ENCODE assay signal across 14 cellular contexts in the genomic region with DNA sequence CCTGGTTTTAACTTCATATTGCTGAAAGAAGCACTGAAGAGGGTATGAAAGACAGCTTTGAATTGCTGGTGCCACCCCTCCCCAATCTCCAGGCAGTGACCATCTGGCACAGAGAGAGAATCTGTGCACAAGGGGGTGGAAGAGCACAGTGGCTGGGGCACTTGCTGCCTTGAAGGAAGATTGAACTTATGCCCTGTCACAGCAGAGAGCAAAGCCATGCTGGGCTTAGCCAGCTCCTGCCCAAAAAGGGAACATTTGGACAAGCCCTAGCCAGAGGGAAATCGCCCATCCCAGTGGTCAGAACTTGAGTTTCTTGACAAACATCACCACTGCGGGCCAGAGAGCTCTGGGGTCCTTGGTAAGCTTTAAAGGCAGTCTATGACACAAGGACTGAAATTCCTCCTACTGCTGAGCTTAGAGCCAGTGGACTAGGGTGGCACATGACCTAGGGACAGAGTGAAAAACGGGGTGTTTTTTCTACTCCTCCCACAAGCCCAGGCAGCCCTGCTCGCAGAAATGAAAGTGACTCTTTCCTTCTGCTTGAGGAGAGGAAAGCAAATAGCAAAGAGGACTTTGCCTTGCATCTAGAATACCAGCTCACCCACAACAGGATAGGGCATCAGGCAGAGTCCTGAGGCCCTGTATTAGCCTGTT.
"Had no signal": no experiment of that assay in that cellular context is flagged by ENCODE, and none has a peak within 500 bp of the region (broad histone marks: within the 10 kb centered on the region; RNA-seq: fewer than 3 reads in every experiment).

No MANE protein-coding gene starts in this region.

- H3K36me3 ChIP-seq: esophagus muscularis mucosa, transverse colon had no signal

- H3K27me3 ChIP-seq: esophagus muscularis mucosa, transverse colon had no signal

- H3K4me1 ChIP-seq: transverse colon had no signal

- DNase-seq: activated CD4-positive, alpha-beta memory T cell treated with anti-CD3 and anti-CD28 coated beads, Interleukin-2, amount 10 ng/mL, durations not matched to agents 7 days and 5 days; activated CD8-positive, alpha-beta memory T cell treated with anti-CD3 and anti-CD28 coated beads, Interleukin-2, amount 50 U/mL, for 4 hours; activated gamma-delta T cell treated with Interleukin-2 at 50 U/mL for 16 hours; activated naive CD8-positive, alpha-beta T cell treated with anti-CD3 and anti-CD28 coated beads, Interleukin-2, amount 10 ng/mL, durations not matched to agents 7 days and 5 days; activated T-cell treated with anti-CD3 and anti-CD28 coated beads, Interleukin-2, amount 50 U/mL, for 72 hours; anterior cingulate cortex; left colon; mammary epithelial cell; mucosa of descending colon; natural killer cell; transverse colon had no signal

- H3K4me3 ChIP-seq: esophagus muscularis mucosa, mucosa of descending colon, skin epidermis, transverse colon had no signal

- ATAC-seq: activated T-cell treated with anti-CD3 and anti-CD28 coated beads, Interleukin-2, amount 50 U/mL, for 72 hours; left colon; mucosa of descending colon; natural killer cell; stimulated activated effector memory CD8-positive, alpha-beta T cell treated with anti-CD3 and anti-CD28 coated beads, Interleukin-12 subunit alpha, Interleukin-12 subunit beta, amount 100 ng/mL, for 72 hours had no signal

- H3K27ac ChIP-seq: esophagus muscularis mucosa, skin epidermis, transverse colon had no signal
